ENCODE assay signal across 15 cellular contexts in the genomic region with DNA sequence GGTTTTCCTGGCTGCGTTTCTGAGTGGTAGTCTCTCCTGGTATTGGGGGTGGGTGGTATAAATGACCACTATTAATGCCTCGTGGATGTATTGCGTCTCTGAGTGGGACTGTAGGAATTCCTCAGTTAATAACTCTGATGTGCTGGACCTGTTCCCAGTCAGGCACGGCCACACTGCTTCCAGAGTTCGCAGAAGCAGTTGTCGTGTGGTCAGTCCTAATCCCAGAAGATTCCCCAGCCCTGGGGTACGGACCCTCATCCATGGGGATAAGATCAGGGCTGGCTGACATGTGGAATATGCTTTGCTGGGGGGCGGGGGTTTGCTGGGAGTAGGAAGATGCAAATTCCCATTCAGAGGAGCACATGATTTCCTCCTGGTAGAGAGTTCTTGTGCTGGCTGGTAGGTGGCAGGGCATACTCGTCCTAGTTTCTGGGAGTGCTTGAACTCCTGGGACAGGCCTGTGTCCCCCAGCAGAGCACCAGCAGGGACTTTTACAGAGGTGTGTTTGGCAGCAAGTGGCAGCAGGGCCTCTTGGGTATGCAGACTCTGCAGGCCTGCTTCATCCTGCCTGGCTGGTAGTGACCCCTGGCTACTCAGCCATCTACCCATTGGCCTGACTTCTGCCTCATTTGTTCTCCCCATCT.
DNase-seq lines count a peak whose midpoint lies in the region; ATAC-seq, FAIRE-seq and TF ChIP-seq lines count a peak whose summit lies in the region.
"Had no signal": no experiment of that assay in that cellular context is flagged by ENCODE, and none has a peak within 500 bp of the region (broad histone marks: within the 10 kb centered on the region; RNA-seq: fewer than 3 reads in every experiment).

No MANE protein-coding gene starts in this region.

- ATAC-seq in Right ventricle myocardium inferior (peak; percentile 14), heart right ventricle (peak in 6 of 8 donors; percentile 22 to 54 (median 48)), SK-N-SH treated with all-trans-retinoic acid at 6 μM for 48 hours (no peak)
- ATAC-seq: GM23338 had no signal

- no peaks in the 10 kb centered on the region for H3K27me3 ChIP-seq in right atrium auricular region
- no peaks in the 10 kb centered on the region for H3K27me3 ChIP-seq in heart right ventricle

- TF ChIP-seq CTCF in right atrium auricular region (IDR thresholded peaks at IDR 0.05) (peak in 1 of 2 donors; percentile 18), heart right ventricle (IDR thresholded peaks at IDR 0.05) (peak in 2 of 9 donors; percentile 16 to 21)

- DNase-seq in Right ventricle myocardium inferior (ENCODE audit: missing footprints), result no peak
- no peak for DNase-seq in right atrium auricular region (ENCODE audit: low spot score)
- peak; percentile 14 to 75 for DNase-seq in NCI-H526 (lab: John Stamatoyannopoulos, UW)
- peak in 1 of 2 donors; percentile 23 for DNase-seq in heart right ventricle
- DNase-seq in urothelium cell line (ENCODE audit: low spot score), result no peak
- no peak for DNase-seq in iPS-NIHi7 (ENCODE audit: extremely low spot score)
- DNase-seq in activated T-cell treated with anti-CD3 and anti-CD28 coated beads, Interleukin-2, amount 50 U/mL, for 48 hours, result no peak
- DNase-seq: AML-193, Kasumi-1, NCI-H1417 treated with DMSO at 0.1 percent for 48 hours, NCI-H446, NCI-H748 treated with DMSO at 0.1 percent for 48 hours had no signal

- FAIRE-seq in urothelium cell line (lab: Jason Lieb, UNC), result peak; percentile 13

- intact Hi-C loops in Right ventricle myocardium inferior (cut with DNase I), result no loop called here
- intact Hi-C loops in heart right ventricle (cut with DNase I), result no loop called here

- 48 to 58% methylated on average over 9 of the region's 9 CpGs for WGBS in heart right ventricle, 2 donors

- H3K27ac ChIP-seq in right atrium auricular region, result peak overlapping the region in 1 of 2 donors; percentile 74
- peak overlapping the region in 5 of 10 donors; percentile 12 to 87 (median 77) for H3K27ac ChIP-seq in heart right ventricle
- H3K27ac ChIP-seq: HL-60 had no signal

- peaks cover 0 to 44% of the 10 kb centered on the region in 2 donors for H3K4me1 ChIP-seq in right atrium auricular region
- H3K4me1 ChIP-seq in heart right ventricle, result peaks cover 2 to 70% (median 45%) of the 10 kb centered on the region in 9 donors

- H3K9me3 ChIP-seq in right atrium auricular region (no peaks in the 10 kb centered on the region), heart right ventricle (no peaks in the 10 kb centered on the region)

- no peaks in the 10 kb centered on the region for H3K36me3 ChIP-seq in right atrium auricular region
- no peaks in the 10 kb centered on the region for H3K36me3 ChIP-seq in heart right ventricle

- no peak overlapping the region for H3K4me3 ChIP-seq in right atrium auricular region
- H3K4me3 ChIP-seq in heart right ventricle, result no peak overlapping the region
- H3K4me3 ChIP-seq: GM23338 had no signal

TF ChIP-seq in SK-N-SH treated with all-trans-retinoic acid at 6 μM for 48 hours, 23 proteins besides CTCF, POLR2A, EP300 and RAD21:
- TF ChIP-seq SNAI2 (CRISPR knock-in tag; IDR thresholded peaks at IDR 0.05) (no peak), OSR1 (CRISPR knock-in tag; IDR thresholded peaks at IDR 0.05) (no peak), ZNF70 (CRISPR knock-in tag; IDR thresholded peaks at IDR 0.05) (no peak)
- TF ChIP-seq, protein P1, sequence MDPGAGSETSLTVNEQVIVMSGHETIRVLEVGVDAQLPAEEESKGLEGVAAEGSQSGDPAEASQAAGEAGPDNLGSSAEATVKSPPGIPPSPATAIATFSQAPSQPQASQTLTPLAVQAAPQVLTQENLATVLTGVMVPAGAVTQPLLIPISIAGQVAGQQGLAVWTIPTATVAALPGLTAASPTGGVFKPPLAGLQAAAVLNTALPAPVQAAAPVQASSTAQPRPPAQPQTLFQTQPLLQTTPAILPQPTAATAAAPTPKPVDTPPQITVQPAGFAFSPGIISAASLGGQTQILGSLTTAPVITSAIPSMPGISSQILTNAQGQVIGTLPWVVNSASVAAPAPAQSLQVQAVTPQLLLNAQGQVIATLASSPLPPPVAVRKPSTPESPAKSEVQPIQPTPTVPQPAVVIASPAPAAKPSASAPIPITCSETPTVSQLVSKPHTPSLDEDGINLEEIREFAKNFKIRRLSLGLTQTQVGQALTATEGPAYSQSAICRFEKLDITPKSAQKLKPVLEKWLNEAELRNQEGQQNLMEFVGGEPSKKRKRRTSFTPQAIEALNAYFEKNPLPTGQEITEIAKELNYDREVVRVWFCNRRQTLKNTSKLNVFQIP (CRISPR knock-in tag; IDR thresholded peaks at IDR 0.05; ENCODE audit: borderline replicate concordance, low read depth), result no peak
TF ChIP-seq in SK-N-SH treated with all-trans-retinoic acid at 6 μM for 48 hours: peak in this region for 0.

Comparison
In these comparisons a context has a peak if more than half of its experiments do, and no peak if none do; other contexts are left out.
1. DNase-seq: peak in NCI-H526 (2 of 2); none in Right ventricle myocardium inferior (single experiment), right atrium auricular region (single experiment), urothelium cell line (single experiment), iPS-NIHi7 (single experiment) and activated T-cell treated with anti-CD3 and anti-CD28 coated beads, Interleukin-2, amount 50 U/mL, for 48 hours (0 of 2).